In the genomic region with DNA sequence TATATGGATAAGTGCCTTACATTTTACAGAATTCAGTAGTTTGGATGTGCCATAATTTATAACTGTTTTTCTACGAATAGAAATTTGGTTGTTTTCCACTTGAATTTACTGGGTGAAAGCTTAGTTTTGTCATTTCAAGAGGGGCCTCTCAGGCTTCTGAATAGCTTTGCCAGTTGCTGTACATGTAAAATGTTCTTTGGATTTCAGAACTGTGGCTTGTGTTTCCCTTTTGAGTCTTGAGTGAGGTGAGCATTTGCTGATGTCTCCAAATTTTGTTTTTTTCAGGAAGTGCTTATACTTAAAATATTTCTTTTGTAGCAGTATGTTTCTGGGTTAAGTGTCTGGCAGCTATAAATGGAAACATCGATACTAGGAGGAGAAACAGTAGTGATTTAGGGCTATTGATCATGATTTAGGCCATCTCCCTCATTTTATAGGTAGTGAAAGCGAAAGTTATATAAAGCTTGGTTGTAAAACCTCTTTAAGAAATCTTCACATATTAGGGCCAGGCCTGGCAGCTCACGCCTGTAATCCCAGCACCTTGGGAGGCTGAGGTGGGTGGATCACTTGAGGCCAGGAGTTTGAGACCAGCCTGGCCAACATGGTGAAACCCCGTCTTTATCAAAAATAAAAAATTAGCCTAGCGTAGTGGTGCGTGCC, we compare ENCODE assay signal across 11 cellular contexts. TPM values are rescaled to one million over a fixed set of nuclear protein-coding genes. Genes with fewer than 3 reads are reported as not detected.
DNase-seq lines count a peak whose midpoint lies in the region; TF ChIP-seq lines count a peak whose summit lies in the region.
"Had no signal": no experiment of that assay in that cellular context is flagged by ENCODE, and none has a peak within 500 bp of the region (broad histone marks: within the 10 kb centered on the region; RNA-seq: fewer than 3 reads in every experiment).

No MANE protein-coding gene starts in this region.

- H3K4me2 ChIP-seq in OCI-LY1 (ENCODE audit: low read length): no peak overlapping the region; the same call in 1 of the 2 replicates

- H3K27ac Mint-ChIP-seq in activated CD4-positive, alpha-beta T cell treated with anti-CD3 and anti-CD28 coated beads, Interleukin-2, amount 10 ng/mL, durations not matched to agents 24 days and 14 days: peak overlapping the region; percentile 84

- H3K9me2 ChIP-seq in OCI-LY1 (ENCODE audit: low read depth, low read length): no peaks in the 10 kb centered on the region

- H3K4me1 ChIP-seq in OCI-LY1 (ENCODE audit: insufficient read depth, low read length, severe bottlenecking): peaks cover 51% of the 10 kb centered on the region
- H3K4me1 ChIP-seq in effector memory CD4-positive, alpha-beta T cell (ENCODE audit: control insufficient read depth, insufficient read depth, low read length, poor library complexity, severe bottlenecking): peaks cover 12% of the 10 kb centered on the region
- H3K4me1 ChIP-seq in subcutaneous abdominal adipose tissue (ENCODE audit: control insufficient read depth in 5 of 5, insufficient read depth in 5 of 5, low read length in 5 of 5): peaks cover 3 to 47% (median 42%) of the 10 kb centered on the region in 5 donors

- peak overlapping the region; percentile 76 for H3K4me3 Mint-ChIP-seq in activated CD4-positive, alpha-beta T cell treated with anti-CD3 and anti-CD28 coated beads, Interleukin-2, amount 10 ng/mL, durations not matched to agents 24 days and 14 days

- peaks cover 6% of the 10 kb centered on the region for H3K36me3 Mint-ChIP-seq in activated CD4-positive, alpha-beta T cell treated with anti-CD3 and anti-CD28 coated beads, Interleukin-2, amount 10 ng/mL, durations not matched to agents 24 days and 14 days (ENCODE audit: low read depth)

- no peaks in the 10 kb centered on the region for H4K20me1 ChIP-seq in OCI-LY1 (ENCODE audit: insufficient read depth, low read length)

- no peaks in the 10 kb centered on the region for H3K9me3 ChIP-seq in OCI-LY1 (ENCODE audit: low read length)
- H3K9me3 ChIP-seq in effector memory CD4-positive, alpha-beta T cell (ENCODE audit: control insufficient read depth, low read length): no peaks in the 10 kb centered on the region
- H3K9me3 ChIP-seq in subcutaneous abdominal adipose tissue (ENCODE audit: control insufficient read depth in 5 of 5, low read length in 5 of 5): peaks cover 0 to 6% (median 3%) of the 10 kb centered on the region in 5 donors
- H3K9me3 ChIP-seq: HAP-1 had no signal

- H3K27me3 Mint-ChIP-seq in activated CD4-positive, alpha-beta T cell treated with anti-CD3 and anti-CD28 coated beads, Interleukin-2, amount 10 ng/mL, durations not matched to agents 24 days and 14 days: no peaks in the 10 kb centered on the region

- H3K79me2 ChIP-seq in OCI-LY1 (ENCODE audit: insufficient read depth, low read length): peaks cover 86% of the 10 kb centered on the region

- H3K27ac ChIP-seq in OCI-LY1 (ENCODE audit: low read depth, low read length, poor library complexity, severe bottlenecking): peak overlapping the region; percentile 24
- H3K27ac ChIP-seq in effector memory CD4-positive, alpha-beta T cell (ENCODE audit: insufficient read depth, low read length, poor library complexity, severe bottlenecking): peak overlapping the region; percentile 15
- H3K27ac ChIP-seq in subcutaneous abdominal adipose tissue (ENCODE audit: low read depth, low read length): peak overlapping the region; percentile 95

- H3K4me3 ChIP-seq in OCI-LY1 (ENCODE audit: low read depth, low read length, poor library complexity, severe bottlenecking): no peak overlapping the region
- H3K4me3 ChIP-seq in effector memory CD4-positive, alpha-beta T cell (ENCODE audit: insufficient read depth, low read depth, low read length, poor library complexity, severe bottlenecking): peak overlapping the region; percentile 30
- no peak overlapping the region for H3K4me3 ChIP-seq in subcutaneous abdominal adipose tissue (ENCODE audit: low read depth in 1 of 5, low read length in 5 of 5)
- H3K4me3 ChIP-seq: HAP-1 had no signal

- H3K27me3 ChIP-seq in OCI-LY1 (ENCODE audit: insufficient read depth, low read length) (no peaks in the 10 kb centered on the region), subcutaneous abdominal adipose tissue (ENCODE audit: control insufficient read depth in 5 of 5, insufficient read depth in 4 of 5, low read length in 5 of 5) (no peaks in the 10 kb centered on the region)
- H3K27me3 ChIP-seq in effector memory CD4-positive, alpha-beta T cell (replicated peaks; ENCODE audit: control insufficient read depth, insufficient read depth, low read length, poor library complexity, severe bottlenecking): no peaks in the 10 kb centered on the region

- intact Hi-C loops in activated CD4-positive, alpha-beta T cell treated with anti-CD3 and anti-CD28 coated beads, Interleukin-2, amount 10 ng/mL, durations not matched to agents 24 days and 14 days (cut with micrococcal nuclease): loop anchor here (1.0 to 5.0 kb wide), 2 partner anchors 11 to 35 kb away; no protein-coding TSS in a partner anchor

- peaks cover 43% of the 10 kb centered on the region for H3K4me1 Mint-ChIP-seq in activated CD4-positive, alpha-beta T cell treated with anti-CD3 and anti-CD28 coated beads, Interleukin-2, amount 10 ng/mL, durations not matched to agents 24 days and 14 days

- TF ChIP-seq CTCF in OCI-LY1 (IDR thresholded peaks at IDR 0.05; ENCODE audit: low read length): no peak

- H3K9ac ChIP-seq in OCI-LY1 (ENCODE audit: low read length): no peak overlapping the region
- peak overlapping the region in 4 of 5 donors; percentile 9 to 73 (median 59) for H3K9ac ChIP-seq in subcutaneous abdominal adipose tissue (ENCODE audit: low read length in 5 of 5)

- no peaks in the 10 kb centered on the region for H3F3A ChIP-seq in OCI-LY1 (ENCODE audit: insufficient read depth, low read length)

- peaks cover under 1% of the 10 kb centered on the region for H3K9me3 Mint-ChIP-seq in activated CD4-positive, alpha-beta T cell treated with anti-CD3 and anti-CD28 coated beads, Interleukin-2, amount 10 ng/mL, durations not matched to agents 24 days and 14 days

- H3K36me3 ChIP-seq in OCI-LY1 (ENCODE audit: insufficient read depth, low read length) (peaks cover 10% of the 10 kb centered on the region), subcutaneous abdominal adipose tissue (ENCODE audit: control insufficient read depth in 5 of 5, insufficient read depth in 5 of 5, low read length in 5 of 5) (peaks cover 0 to 2% (median under 1%) of the 10 kb centered on the region in 5 donors)
- no peaks in the 10 kb centered on the region for H3K36me3 ChIP-seq in effector memory CD4-positive, alpha-beta T cell (ENCODE audit: control insufficient read depth, insufficient read depth, low read length)
- H3K36me3 ChIP-seq: HAP-1 had no signal

- DNase-seq in activated CD4-positive, alpha-beta T cell treated with anti-CD3 and anti-CD28 coated beads, Interleukin-2, amount 10 ng/mL, durations not matched to agents 24 days and 14 days: no peak
- DNase-seq in activated CD4-positive, alpha-beta T cell treated with anti-CD3 and anti-CD28 coated beads, Interleukin-2, amount 50 U/mL, for 4 hours: no peak
- no peak for DNase-seq in effector memory CD4-positive, alpha-beta T cell
- no peak for DNase-seq in midbrain (lab: John Stamatoyannopoulos, UW)
- DNase-seq in AML-193 (lab: John Stamatoyannopoulos, UW): no peak
- no peak for DNase-seq in SHP77 (lab: John Stamatoyannopoulos, UW)
- DNase-seq: NCI-H524; stimulated activated CD8-positive, alpha-beta memory T cell treated with anti-CD3 and anti-CD28 coated beads, Interleukin-4, amount 100 ng/mL, for 48 hours had no signal

- no peak overlapping the region for H2AFZ ChIP-seq in OCI-LY1 (ENCODE audit: low read length)

RNA-seq across cellular contexts. Expression of a gene that starts 9.2 kb away (rescaled TPM):
- total RNA-seq in activated CD4-positive, alpha-beta T cell treated with anti-CD3 and anti-CD28 coated beads, Interleukin-2, amount 10 ng/mL, durations not matched to agents 24 days and 14 days: 35.4 and 35.9 TPM in 2 replicates

Comparison
In these comparisons a context has a peak if more than half of its experiments do, and no peak if none do; other contexts are left out.
1. H3K27ac ChIP-seq: peak in every context shown above with its lines; median percentile 95 in subcutaneous abdominal adipose tissue; 24 in OCI-LY1; 15 in effector memory CD4-positive, alpha-beta T cell.